11 cellular contexts compared by ENCODE assay signal in genomic region chr7:151630349-151630748, GRCh38.
DNase-seq lines count a peak whose midpoint lies in the region; ATAC-seq and TF ChIP-seq lines count a peak whose summit lies in the region.
"Had no signal": no experiment of that assay in that cellular context is flagged by ENCODE, and none has a peak within 500 bp of the region (broad histone marks: within the 10 kb centered on the region; RNA-seq: fewer than 3 reads in every experiment).

No MANE protein-coding gene starts in this region.

- H3K27ac ChIP-seq in CD8-positive, alpha-beta T cell (ENCODE audit: low read depth, low read length), result no peak overlapping the region
- H3K27ac ChIP-seq in mammary epithelial cell (ENCODE audit: insufficient read depth, low read depth, low read length) (no peak overlapping the region), vagina (no peak overlapping the region)

- H3K4me2 ChIP-seq in mammary epithelial cell (ENCODE audit: insufficient read depth, low read depth, low read length), result peak overlapping the region; percentile 92

- peaks cover 52% of the 10 kb centered on the region for H3K4me1 Mint-ChIP-seq in CD8-positive, alpha-beta T cell (ENCODE audit: low read depth)
- H3K4me1 Mint-ChIP-seq in natural killer cell treated with Interleukin-12 subunit alpha and Interleukin-12 subunit beta and Interleukin-15 and Interleukin-18, amount 100 ng/mL, for 72 hours (ENCODE audit: low read depth in 2 of 2), result peaks cover 25 to 31% of the 10 kb centered on the region in 2 donors

- POLR2A ChIA-PET in CD8-positive, alpha-beta T cell (lab: Charles Lee), result interaction anchor here (1.3 kb wide), 1 partner anchor 148 kb away, joined by 3 read pairs; no protein-coding TSS in a partner anchor

- no peaks in the 10 kb centered on the region for H3K9me3 ChIP-seq in CD8-positive, alpha-beta T cell (ENCODE audit: low read length)
- H3K9me3 ChIP-seq in mammary epithelial cell (replicated peaks; ENCODE audit: insufficient read depth, low read length) (no peaks in the 10 kb centered on the region), vagina (no peaks in the 10 kb centered on the region)

- H3K79me2 ChIP-seq in mammary epithelial cell (ENCODE audit: insufficient read depth, low read length), result peaks cover 61% of the 10 kb centered on the region

- no peaks in the 10 kb centered on the region for H3K27me3 Mint-ChIP-seq in CD8-positive, alpha-beta T cell (ENCODE audit: low read depth)
- no peaks in the 10 kb centered on the region for H3K27me3 Mint-ChIP-seq in natural killer cell treated with Interleukin-12 subunit alpha and Interleukin-12 subunit beta and Interleukin-15 and Interleukin-18, amount 100 ng/mL, for 72 hours

- H3K27ac Mint-ChIP-seq in CD8-positive, alpha-beta T cell, result no peak overlapping the region
- no peak overlapping the region for H3K27ac Mint-ChIP-seq in natural killer cell treated with Interleukin-12 subunit alpha and Interleukin-12 subunit beta and Interleukin-15 and Interleukin-18, amount 100 ng/mL, for 72 hours

- peaks cover 18% of the 10 kb centered on the region for H3K4me1 ChIP-seq in CD8-positive, alpha-beta T cell (ENCODE audit: insufficient read depth, low read length)
- H3K4me1 ChIP-seq in mammary epithelial cell (ENCODE audit: insufficient read depth, low read length) (peaks cover 30% of the 10 kb centered on the region), vagina (peaks cover 40% of the 10 kb centered on the region)

- TF ChIP-seq POLR2A in vagina (IDR thresholded peaks at IDR 0.05), result no peak

- H3K27me3 ChIP-seq in CD8-positive, alpha-beta T cell (ENCODE audit: insufficient read depth, low read length), result no peaks in the 10 kb centered on the region
- H3K27me3 ChIP-seq in mammary epithelial cell (ENCODE audit: insufficient read depth, low read length) (no peaks in the 10 kb centered on the region), vagina (no peaks in the 10 kb centered on the region)

- WGBS in mammary epithelial cell (ENCODE audit: low coverage, missing lambda C conversion rate), result 84% methylated on average over 5 of the region's 5 CpGs

- peak overlapping the region; percentile 79 for H3K9ac ChIP-seq in mammary epithelial cell (ENCODE audit: insufficient read depth, low read length)

- H3K36me3 Mint-ChIP-seq in CD8-positive, alpha-beta T cell, result peaks cover 16% of the 10 kb centered on the region
- H3K36me3 Mint-ChIP-seq in natural killer cell treated with Interleukin-12 subunit alpha and Interleukin-12 subunit beta and Interleukin-15 and Interleukin-18, amount 100 ng/mL, for 72 hours, result peaks cover 5% of the 10 kb centered on the region

- in situ Hi-C loops in mammary epithelial cell (cut with MboI; ENCODE audit: low sequenced_read_pairs in 2 of 2), result no loop called here

- CTCF ChIA-PET in CD8-positive, alpha-beta T cell (lab: Charles Lee), result interaction anchor here (0.6 to 3.1 kb wide), 6 partner anchors 13 to 277 kb away, joined by 3 to 19 read pairs (median 4); no protein-coding TSS in a partner anchor
- CTCF ChIA-PET in mammary epithelial cell (lab: Charles Lee; ENCODE audit: low non-redundant PET), result interaction anchor here (0.6 kb wide), 1 partner anchor 66 kb away, joined by 3 read pairs; no protein-coding TSS in a partner anchor

- H3K36me3 ChIP-seq in CD8-positive, alpha-beta T cell (ENCODE audit: insufficient read depth, low read length), result no peaks in the 10 kb centered on the region
- peaks cover 3% of the 10 kb centered on the region for H3K36me3 ChIP-seq in mammary epithelial cell (ENCODE audit: insufficient read depth, low read length)
- H3K36me3 ChIP-seq in vagina, result no peaks in the 10 kb centered on the region

- dilution Hi-C loops in mammary epithelial cell (cut with HindIII; ENCODE audit: low sequenced_read_pairs), result no loop called here

- BruUV-seq in mammary epithelial cell (replicated peaks; lab: Mats Ljungman, UMichigan), result no TSS peak

- TF ChIP-seq CTCF in CD8-positive, alpha-beta T cell (IDR thresholded peaks at IDR 0.05), result no peak
- TF ChIP-seq CTCF in LNCaP clone FGC (IDR thresholded peaks at IDR 0.05; ENCODE audit: control insufficient read depth, extremely low read depth, insufficient read depth) (no peak), mammary epithelial cell (conservative IDR thresholded peaks at IDR 0.05 in 1 of 2, IDR thresholded peaks at IDR 0.05 in 1 of 2; ENCODE audit: extremely low read depth in 1 of 2, insufficient read depth in 1 of 2, low read depth in 1 of 2, low read length in 2 of 2) (no peak), vagina (IDR thresholded peaks at IDR 0.05) (no peak)

- H3K4me3 Mint-ChIP-seq in CD8-positive, alpha-beta T cell, result peak overlapping the region; percentile 84
- peak overlapping the region; percentile 85 for H3K4me3 Mint-ChIP-seq in natural killer cell treated with Interleukin-12 subunit alpha and Interleukin-12 subunit beta and Interleukin-15 and Interleukin-18, amount 100 ng/mL, for 72 hours

- no peak for DNase-seq in CD8-positive, alpha-beta T cell
- no peak for DNase-seq in LNCaP clone FGC (ENCODE audit: low read depth)
- no peak for DNase-seq in mammary epithelial cell
- no peak for DNase-seq in natural killer cell treated with Interleukin-12 subunit alpha and Interleukin-12 subunit beta and Interleukin-15 and Interleukin-18, amount 100 ng/mL, for 72 hours (ENCODE audit: low spot score)
- no peak for DNase-seq in vagina (ENCODE audit: extremely low spot score in 2 of 2)
- DNase-seq in cortex of kidney (lab: John Stamatoyannopoulos, UW), result no peak
- no peak for DNase-seq in NCI-H1417 (lab: John Stamatoyannopoulos, UW)
- DNase-seq: activated CD4-positive, alpha-beta T cell treated with anti-CD3 and anti-CD28 coated beads for 1 hour; KG1; NK-92 treated with Interleukin-12 subunit alpha and Interleukin-12 subunit beta, amount 100 ng/mL, for 24 hours had no signal

- H4K20me1 ChIP-seq in mammary epithelial cell (ENCODE audit: insufficient read depth, low read length), result no peaks in the 10 kb centered on the region

- intact Hi-C loops in CD8-positive, alpha-beta T cell (cut with DNase I, micrococcal nuclease), result loop anchor here (5.0 to 10.0 kb wide), 5 partner anchors 63 to 514 kb away; partner anchors contain the start of genes GALNT11 (in 2 of the 2) and NUB1 (in 2 of the 2)
- intact Hi-C loops in mammary epithelial cell (cut with micrococcal nuclease), result loop anchor here (2.0 to 5.0 kb wide), 3 partner anchors 66 to 113 kb away; partner anchors contain the start of gene RHEB
- intact Hi-C loops in vagina (cut with DNase I), result loop anchor here (2.0 to 10.0 kb wide), 2 partner anchors 112 to 124 kb away; partner anchors contain the start of gene RHEB

- peaks cover 2% of the 10 kb centered on the region for H3K9me3 Mint-ChIP-seq in CD8-positive, alpha-beta T cell
- no peaks in the 10 kb centered on the region for H3K9me3 Mint-ChIP-seq in natural killer cell treated with Interleukin-12 subunit alpha and Interleukin-12 subunit beta and Interleukin-15 and Interleukin-18, amount 100 ng/mL, for 72 hours

- no peak overlapping the region for H2AFZ ChIP-seq in mammary epithelial cell (ENCODE audit: low read depth, low read length)

- no peak overlapping the region for H3K4me3 ChIP-seq in CD8-positive, alpha-beta T cell (ENCODE audit: low read depth, low read length)
- peak overlapping the region; percentile 67 for H3K4me3 ChIP-seq in LNCaP clone FGC (ENCODE audit: low read depth, low read length)
- H3K4me3 ChIP-seq in mammary epithelial cell (replicated peaks in 1 of 3; ENCODE audit: insufficient read depth in 1 of 3, low read depth in 2 of 3, low read length in 3 of 3), result peak overlapping the region; percentile 79 to 92 (median 87)
- no peak overlapping the region for H3K4me3 ChIP-seq in vagina

- no peak for ATAC-seq in CD8-positive, alpha-beta T cell
- no peak for ATAC-seq in natural killer cell treated with Interleukin-12 subunit alpha and Interleukin-12 subunit beta and Interleukin-15 and Interleukin-18, amount 100 ng/mL, for 72 hours
- ATAC-seq in GM18511 (IDR thresholded peaks at IDR 0.05; ENCODE audit: unreplicated experiment), result no peak

Comparison
In these comparisons a context has a peak if more than half of its experiments do, and no peak if none do; other contexts are left out.
1. H3K4me3 ChIP-seq: peak in LNCaP clone FGC (single experiment) and mammary epithelial cell (3 of 3); none in CD8-positive, alpha-beta T cell (single experiment) and vagina (0 of 2).